13 cellular contexts compared by ENCODE assay signal in genomic region chr4:174135530-174135929, GRCh38.
DNase-seq lines count a peak whose midpoint lies in the region; ATAC-seq and TF ChIP-seq lines count a peak whose summit lies in the region.
"Had no signal": no experiment of that assay in that cellular context is flagged by ENCODE, and none has a peak within 500 bp of the region (broad histone marks: within the 10 kb centered on the region; RNA-seq: fewer than 3 reads in every experiment).

No MANE protein-coding gene starts in this region.

- DNase-seq in fibroblast of mammary gland (ENCODE audit: low read depth) (no peak), skeletal muscle cell (ENCODE audit: low read depth) (no peak), NCI-H187 treated with DMSO at 0.1 percent for 48 hours (lab: John Stamatoyannopoulos, UW) (no peak), activated T-cell treated with anti-CD3 and anti-CD28 coated beads for 4 hours (no peak), hepatic stellate cell (ENCODE audit: low spot score) (no peak), NCI-H2171 treated with DMSO at 0.1 percent for 48 hours (lab: John Stamatoyannopoulos, UW) (no peak)
- DNase-seq: KG1; kidney; RPMI8226; stimulated activated CD4-positive, alpha-beta T cell treated with anti-CD3 and anti-CD28 coated beads, Interleukin-4, amount 100 ng/mL, for 1 hour had no signal

- ATAC-seq in GM18502 (IDR thresholded peaks at IDR 0.05; ENCODE audit: poor library complexity, unreplicated experiment) (peak; percentile 60), HG03565 (IDR thresholded peaks at IDR 0.05; ENCODE audit: unreplicated experiment) (peak; percentile 56)

- no peak for TF ChIP-seq CTCF in fibroblast of mammary gland (conservative IDR thresholded peaks at IDR 0.05; ENCODE audit: control insufficient read depth, insufficient read depth, low read depth, low read length)

- peak overlapping the region; percentile 34 for H3K4me3 ChIP-seq in fibroblast of mammary gland (ENCODE audit: control insufficient read depth, low read depth, low read length)
- peak overlapping the region; percentile 36 for H3K4me3 ChIP-seq in skeletal muscle cell (ENCODE audit: low read depth, low read length)
- H3K4me3 ChIP-seq: BLaER1 treated with 17β-estradiol and CSF1 and Interleukin-3, amounts not matched to agents 10 nM and 100 nM had no signal
